16 cellular contexts compared by ENCODE assay signal in the genomic region with DNA sequence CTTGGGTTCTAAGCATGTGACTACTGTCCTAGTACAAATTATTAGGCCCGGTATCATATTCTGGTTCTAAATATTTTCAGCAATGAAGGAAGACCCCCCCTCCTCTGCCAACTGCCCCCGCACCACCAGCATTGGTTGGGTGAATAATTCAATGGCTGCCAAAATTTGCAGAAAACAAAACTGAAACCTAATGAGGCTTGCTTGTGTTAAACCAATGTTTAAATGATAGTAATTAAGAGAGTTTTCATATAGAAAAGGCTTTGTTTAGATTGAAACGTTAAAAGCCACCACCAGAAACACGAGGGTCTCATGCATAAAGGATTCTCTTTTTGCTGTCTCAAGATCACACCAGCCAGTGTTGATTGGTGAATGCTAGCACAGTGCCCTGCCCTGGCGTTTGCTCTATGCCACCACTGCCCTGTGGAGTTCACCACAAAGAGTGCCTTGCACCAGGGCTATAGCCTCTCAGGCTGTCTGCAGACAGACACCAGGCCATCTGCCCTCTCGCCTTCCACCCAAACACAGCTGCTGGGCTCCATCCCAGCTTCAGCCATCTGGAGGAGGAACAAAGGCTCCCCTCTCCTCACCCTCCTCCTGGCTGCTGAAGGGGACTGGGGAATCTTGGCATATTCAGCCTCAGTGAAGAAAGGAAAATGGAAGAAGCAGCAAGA.
DNase-seq lines count a peak whose midpoint lies in the region; ATAC-seq lines count a peak whose summit lies in the region.
"Had no signal": no experiment of that assay in that cellular context is flagged by ENCODE, and none has a peak within 500 bp of the region (broad histone marks: within the 10 kb centered on the region; RNA-seq: fewer than 3 reads in every experiment).

No MANE protein-coding gene starts in this region.

- DNase-seq in D341Med (ENCODE audit: low spot score) (peak; percentile 73), NCI-H1694 treated with DMSO at 0.1 percent for 48 hours (lab: John Stamatoyannopoulos, UW) (peak; percentile 76), anterior cingulate cortex (lab: John Stamatoyannopoulos, UW) (peak in 56 of 58 donors; percentile 4 to 92 (median 68)), midbrain (lab: John Stamatoyannopoulos, UW) (peak; percentile 80), dedifferentiated amniotic fluid mesenchymal stem cell (ENCODE audit: extremely low spot score) (no peak), RKO (ENCODE audit: low spot score) (no peak)
- no peak for DNase-seq in stimulated activated naive CD4-positive, alpha-beta T cell (lab: John Stamatoyannopoulos, UW)
- DNase-seq: activated CD8-positive, alpha-beta memory T cell treated with anti-CD3 and anti-CD28 coated beads, Interleukin-2, amount 10 ng/mL, durations not matched to agents 7 days and 5 days; activated naive CD8-positive, alpha-beta T cell treated with anti-CD3 and anti-CD28 coated beads, Interleukin-2, amount 10 ng/mL, durations not matched to agents 7 days and 5 days; GOT3; NCI-H510A treated with DMSO at 0.1 percent for 48 hours; stimulated activated CD4-positive, alpha-beta T cell treated with anti-CD3 and anti-CD28 coated beads, Interleukin-4, amount 100 ng/mL, for 1 hour; stimulated activated naive CD4-positive, alpha-beta T cell treated with Interleukin-2 at 50 U/mL for 16 hours had no signal

- no peak for ATAC-seq in HG02571 (IDR thresholded peaks at IDR 0.05; ENCODE audit: unreplicated experiment)
- ATAC-seq: activated CD8-positive, alpha-beta memory T cell treated with anti-CD3 and anti-CD28 coated beads, Interleukin-2, amount 10 ng/mL, durations not matched to agents 7 days and 5 days; psoas muscle; WTC11 had no signal

Comparison
In these comparisons a context has a peak if more than half of its experiments do, and no peak if none do; other contexts are left out.
1. DNase-seq: peak in D341Med (single experiment), NCI-H1694 treated with DMSO at 0.1 percent for 48 hours (single experiment), anterior cingulate cortex (56 of 58) and midbrain (single experiment); none in dedifferentiated amniotic fluid mesenchymal stem cell (single experiment), RKO (single experiment) and stimulated activated naive CD4-positive, alpha-beta T cell (0 of 6).